ENCODE assay signal across 23 cellular contexts in genomic region chr16:30961384-30961783, GRCh38. TPM values are rescaled to one million over a fixed set of nuclear protein-coding genes. Genes with fewer than 3 reads are reported as not detected.
"Had no signal": no experiment of that assay in that cellular context is flagged by ENCODE, and none has a peak within 500 bp of the region (broad histone marks: within the 10 kb centered on the region; RNA-seq: fewer than 3 reads in every experiment).

No MANE protein-coding gene starts in this region.

- H3K4me2 ChIP-seq: KMS-11 had no signal

- FAIRE-seq: RCC 7860 had no signal

- H3K9ac ChIP-seq: KMS-11 had no signal

- H3K27me3 ChIP-seq: SJSA1 had no signal

- H3K27ac ChIP-seq: KMS-11, SJSA1, SK-N-MC had no signal

- DNase-seq: Kasumi-1, MM.1S, NCI-H1092 treated with DMSO at 0.1 percent for 48 hours, NCI-H1436, NCI-H187, NCI-H2029, NCI-H2081 treated with DMSO at 0.1 percent for 48 hours, NCI-H2171, NCI-H226, NCI-H446, NCI-H510A, NCI-H524 treated with DMSO at 0.1 percent for 48 hours, NCI-H69, NCI-H774, Right ventricle myocardium superior, RPMI8226, SIG-M5 had no signal

- H3K9me3 Mint-ChIP-seq: IgD-negative memory B cell had no signal

- H3K4me3 ChIP-seq: K562, SJSA1, SK-N-MC had no signal

- ATAC-seq: K562 had no signal

- H3K9me3 ChIP-seq: SJSA1 had no signal

- H3K27me3 Mint-ChIP-seq: IgD-negative memory B cell had no signal

RNA-seq across cellular contexts. Expression of gene HSD3B7, which starts 23.6 kb away (rescaled TPM):
- polyA plus RNA-seq: IgD-negative memory B cell had no signal
